Comparison of ENCODE assay signal across 8 cellular contexts in the genomic region with DNA sequence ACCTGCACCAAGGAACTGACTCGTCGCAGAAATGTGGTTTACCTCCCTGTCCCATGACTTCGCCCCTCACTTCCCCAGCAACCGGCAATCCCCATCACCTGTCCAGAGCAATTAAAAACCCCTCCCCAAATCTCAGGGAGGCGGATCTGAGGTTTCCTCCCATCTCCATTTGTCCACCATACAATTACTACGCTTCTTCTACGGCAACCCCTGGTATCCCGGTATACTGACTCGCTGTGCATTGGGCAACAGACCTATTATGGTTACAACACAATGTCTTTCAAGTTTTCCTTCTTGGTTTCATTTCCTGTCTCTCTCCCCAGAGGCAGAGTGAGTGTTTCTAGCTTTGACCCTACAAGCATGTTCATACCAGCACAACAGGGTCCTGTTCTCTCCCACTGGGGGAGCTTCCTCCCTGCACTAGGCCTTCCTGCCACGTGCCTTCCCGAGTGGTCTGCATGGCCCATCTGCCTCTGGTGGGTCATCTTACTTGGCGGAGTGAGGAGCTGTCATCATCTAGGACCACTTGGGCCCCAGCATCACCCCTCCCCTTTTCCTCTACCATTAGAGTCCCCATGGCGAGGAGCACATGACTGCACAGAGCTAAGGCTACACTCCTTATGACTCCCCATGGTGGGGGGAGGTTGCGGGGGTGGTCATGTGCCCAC. TPM values are rescaled to one million over a fixed set of nuclear protein-coding genes. Genes with fewer than 3 reads are reported as not detected.
DNase-seq lines count a peak whose midpoint lies in the region; ATAC-seq and TF ChIP-seq lines count a peak whose summit lies in the region.

No MANE protein-coding gene starts in this region.

- no peak for TF ChIP-seq POLR2A in ovary (IDR thresholded peaks at IDR 0.05)

- intact Hi-C loops in ovary (cut with DNase I): no loop called here

- ATAC-seq in GM18861 (IDR thresholded peaks at IDR 0.05; ENCODE audit: unreplicated experiment): peak; percentile 56
- peak; percentile 49 for ATAC-seq in HG03280 (IDR thresholded peaks at IDR 0.05; ENCODE audit: unreplicated experiment)
- ATAC-seq in activated naive CD4-positive, alpha-beta T cell treated with anti-CD3 and anti-CD28 coated beads, Interleukin-2, amount 50 U/mL, for 72 hours: peak; percentile 81 to 84

- H3K27ac ChIP-seq in ovary: no peak overlapping the region

- no peak for TF ChIP-seq EP300 in ovary (IDR thresholded peaks at IDR 0.05)

- no peaks in the 10 kb centered on the region for H3K27me3 ChIP-seq in ovary

- peak in 1 of 2 donors; percentile 15 for DNase-seq in activated naive CD4-positive, alpha-beta T cell treated with anti-CD3 and anti-CD28 coated beads, Interleukin-2, amount 50 U/mL, for 72 hours (ENCODE audit: low spot score in 2 of 2)
- DNase-seq in medulla oblongata (ENCODE audit: extremely low spot score) (peak; percentile 71), NCI-H82 (lab: John Stamatoyannopoulos, UW) (no peak), occipital lobe (lab: John Stamatoyannopoulos, UW) (no peak), ovary (no peak), retina (no peak)

- H3K27ac Mint-ChIP-seq in activated naive CD4-positive, alpha-beta T cell treated with anti-CD3 and anti-CD28 coated beads, Interleukin-2, amount 50 U/mL, for 72 hours: peak overlapping the region; percentile 53 to 70

- 91 to 92% (median 92%) methylated on average over 14 of the region's 14 CpGs for WGBS in ovary, 3 donors

- TF ChIP-seq CTCF in ovary (IDR thresholded peaks at IDR 0.05): no peak

- no peak overlapping the region for H3K4me3 ChIP-seq in ovary

- H3K4me1 ChIP-seq in ovary (ENCODE audit: insufficient read depth): no peaks in the 10 kb centered on the region

- no peaks in the 10 kb centered on the region for H3K9me3 Mint-ChIP-seq in activated naive CD4-positive, alpha-beta T cell treated with anti-CD3 and anti-CD28 coated beads, Interleukin-2, amount 50 U/mL, for 72 hours

- H3K9me3 ChIP-seq in ovary: no peaks in the 10 kb centered on the region

- H3K36me3 ChIP-seq in ovary: no peaks in the 10 kb centered on the region

- peaks cover 6 to 29% of the 10 kb centered on the region in 2 donors for H3K36me3 Mint-ChIP-seq in activated naive CD4-positive, alpha-beta T cell treated with anti-CD3 and anti-CD28 coated beads, Interleukin-2, amount 50 U/mL, for 72 hours

RNA-seq across cellular contexts. Expression of a gene that starts 30.3 kb away (rescaled TPM):
- 100 to 1,000 TPM; 287 to 318 TPM for total RNA-seq in activated naive CD4-positive, alpha-beta T cell treated with anti-CD3 and anti-CD28 coated beads, Interleukin-2, amount 50 U/mL, for 72 hours
- total RNA-seq in occipital lobe: 207 TPM
- 100 to 1,000 TPM in 6 of 7 donors, 10 to 100 TPM in 1; 71.3 to 136 (median 102) TPM for total RNA-seq in ovary
- 100 to 1,000 TPM in 1 of 2 donors, 10 to 100 TPM in 1; 54.4 to 112 TPM for polyA plus RNA-seq in ovary

RNA-seq across cellular contexts. Expression of a gene that starts 34.8 kb away (rescaled TPM):
- 10 to 100 TPM; 86.2 to 87.2 TPM for total RNA-seq in activated naive CD4-positive, alpha-beta T cell treated with anti-CD3 and anti-CD28 coated beads, Interleukin-2, amount 50 U/mL, for 72 hours
- total RNA-seq in occipital lobe: 35.7 TPM
- total RNA-seq in ovary: 100 to 1,000 TPM in 1 of 7 donors, 10 to 100 TPM in 6; 12.5 to 148 (median 17.6) TPM
- 10 to 100 TPM; 15.0 to 22.8 TPM for polyA plus RNA-seq in ovary
